1 cellular context compared by ENCODE assay signal in genomic region chr12:94459773-94460593, GRCh38.
TF ChIP-seq lines count a peak whose summit lies in the region.

TSS of gene CEP83 (minus strand) at chr12:94459867. CDS start at chr12:94412490, 47,377 bp downstream.

TF ChIP-seq in A549, 52 proteins besides CTCF, POLR2A, EP300 and RAD21 (continued from another document):
- TF ChIP-seq BCL3 (IDR thresholded peaks at IDR 0.05) = peak; percentile 83; the same call in 2 of the 3 replicates
- no peak for TF ChIP-seq EHF (CRISPR knock-in tag; IDR thresholded peaks at IDR 0.05)
- peak; percentile 39; the same call in 1 of the 2 replicates for TF ChIP-seq RFX5 (IDR thresholded peaks at IDR 0.05)
- peak; percentile 58; the same call in 1 of the 2 replicates for TF ChIP-seq TP53 (CRISPR knock-in tag; IDR thresholded peaks at IDR 0.05)
- TF ChIP-seq MAZ (IDR thresholded peaks at IDR 0.05; ENCODE audit: borderline replicate concordance, low read depth, low read length) = no peak; the same call in 1 of the 2 replicates
- no peak for TF ChIP-seq JUNB (IDR thresholded peaks at IDR 0.05)
TF ChIP-seq in A549: peak in this region for 11.
